9 cellular contexts compared by ENCODE assay signal in the genomic region with DNA sequence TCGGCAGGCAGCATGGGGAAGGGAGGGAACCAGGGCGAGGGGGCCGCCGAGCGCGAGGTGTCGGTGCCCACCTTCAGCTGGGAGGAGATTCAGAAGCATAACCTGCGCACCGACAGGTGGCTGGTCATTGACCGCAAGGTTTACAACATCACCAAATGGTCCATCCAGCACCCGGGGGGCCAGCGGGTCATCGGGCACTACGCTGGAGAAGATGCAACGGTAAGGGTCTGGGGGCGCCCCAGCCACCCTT. TPM values are rescaled to one million over a fixed set of nuclear protein-coding genes. Genes with fewer than 3 reads are reported as not detected.
A peak's percentile ranks its signal among the peaks of the same experiment; 100 is the strongest.
DNase-seq lines count a peak whose midpoint lies in the region; ATAC-seq and TF ChIP-seq lines count a peak whose summit lies in the region.
"Had no signal": no experiment of that assay in that cellular context is flagged by ENCODE, and none has a peak within 500 bp of the region (broad histone marks: within the 10 kb centered on the region; RNA-seq: fewer than 3 reads in every experiment).

No MANE protein-coding gene starts in this region.

- H3K27ac ChIP-seq in OCI-LY1 (ENCODE audit: low read depth, low read length, poor library complexity, severe bottlenecking) (peak overlapping the region; percentile 96), esophagus squamous epithelium (peak overlapping the region; percentile 52 to 85 (median 66))
- H3K27ac ChIP-seq: KMS-11 had no signal

- no peaks in the 10 kb centered on the region for H3K9me3 ChIP-seq in OCI-LY1 (ENCODE audit: low read length)
- H3K9me3 ChIP-seq in esophagus squamous epithelium: no peaks in the 10 kb centered on the region

- no peaks in the 10 kb centered on the region for H3K27me3 ChIP-seq in OCI-LY1 (ENCODE audit: insufficient read depth, low read length)
- H3K27me3 ChIP-seq in esophagus squamous epithelium: peaks cover 0 to 39% (median 3%) of the 10 kb centered on the region in 4 donors

- H3K9me2 ChIP-seq in OCI-LY1 (ENCODE audit: low read depth, low read length): no peaks in the 10 kb centered on the region

- H3K4me2 ChIP-seq in OCI-LY1 (ENCODE audit: low read length): peak overlapping the region; percentile 71
- H3K4me2 ChIP-seq: KMS-11 had no signal

- WGBS in esophagus squamous epithelium, 2 donors: 0 to 1% methylated on average over 1 to 13 of the region's 16 CpGs

- peaks cover 10% of the 10 kb centered on the region; the same call in 1 of the 2 replicates for H3K79me2 ChIP-seq in OCI-LY1 (ENCODE audit: insufficient read depth, low read length)

- no peak overlapping the region for H2AFZ ChIP-seq in OCI-LY1 (ENCODE audit: low read length)

- no peaks in the 10 kb centered on the region for H3F3A ChIP-seq in OCI-LY1 (ENCODE audit: insufficient read depth, low read length)

- H4K20me1 ChIP-seq in OCI-LY1 (ENCODE audit: insufficient read depth, low read length): no peaks in the 10 kb centered on the region

- ATAC-seq in GM18502 (IDR thresholded peaks at IDR 0.05; ENCODE audit: poor library complexity, unreplicated experiment) (peak; percentile 3), GM18909 (IDR thresholded peaks at IDR 0.05; ENCODE audit: poor library complexity, unreplicated experiment) (no peak)

- intact Hi-C loops in esophagus squamous epithelium (cut with DNase I): no loop called here

- H3K4me3 ChIP-seq in OCI-LY1 (ENCODE audit: low read depth, low read length, poor library complexity, severe bottlenecking): peak overlapping the region; percentile 72
- peak overlapping the region; percentile 13 to 68 (median 52) for H3K4me3 ChIP-seq in esophagus squamous epithelium
- peak overlapping the region; percentile 93 for H3K4me3 ChIP-seq in retinal pigment epithelial cell (ENCODE audit: low read length)

- peaks cover 57% of the 10 kb centered on the region for H3K4me1 ChIP-seq in OCI-LY1 (ENCODE audit: insufficient read depth, low read length, severe bottlenecking)
- peaks cover 13 to 52% (median 21%) of the 10 kb centered on the region in 3 donors for H3K4me1 ChIP-seq in esophagus squamous epithelium

- TF ChIP-seq CTCF in OCI-LY1 (IDR thresholded peaks at IDR 0.05; ENCODE audit: low read length) (no peak), esophagus squamous epithelium (IDR thresholded peaks at IDR 0.05) (no peak), retinal pigment epithelial cell (conservative IDR thresholded peaks at IDR 0.05; ENCODE audit: low read depth, low read length) (no peak)

- TF ChIP-seq POLR2A in esophagus squamous epithelium (IDR thresholded peaks at IDR 0.05): no peak

- peak overlapping the region; percentile 80 for H3K9ac ChIP-seq in OCI-LY1 (ENCODE audit: low read length)
- H3K9ac ChIP-seq: KMS-11 had no signal

- H3K36me3 ChIP-seq in OCI-LY1 (ENCODE audit: insufficient read depth, low read length) (peaks cover 7% of the 10 kb centered on the region; the same call in 1 of the 2 replicates), esophagus squamous epithelium (no peaks in the 10 kb centered on the region)

- DNase-seq in esophagus squamous epithelium (lab: John Stamatoyannopoulos, UW): no peak
- DNase-seq in retinal pigment epithelial cell (ENCODE audit: low read depth): no peak
- DNase-seq in NCI-H82 (lab: John Stamatoyannopoulos, UW): no peak
- DNase-seq in NK-92 treated with Interleukin-12 subunit alpha and Interleukin-12 subunit beta, amount 100 ng/mL, for 24 hours (lab: John Stamatoyannopoulos, UW): no peak
- DNase-seq in NCI-H128 (lab: John Stamatoyannopoulos, UW; ENCODE audit: unreplicated experiment): no peak

RNA-seq across cellular contexts. Expression of gene FADS2, which starts 0.2 kb away (rescaled TPM):
- 10 to 100 TPM in 1 of 4 donors, 1 to 10 TPM in 3; 2.2 to 13.7 (median 6.8) TPM for total RNA-seq in esophagus squamous epithelium

RNA-seq across cellular contexts. Expression of gene FADS1, which starts 11.5 kb away (rescaled TPM):
- 1 to 10 TPM; 2.1 to 8.3 (median 7.1) TPM for total RNA-seq in esophagus squamous epithelium

RNA-seq across cellular contexts. Expression of gene FEN1, which starts 35.6 kb away (rescaled TPM):
- 10 to 100 TPM; 11.4 to 38.1 (median 23.5) TPM for total RNA-seq in esophagus squamous epithelium

RNA-seq across cellular contexts. Expression of gene TMEM258, which starts 35.9 kb away (rescaled TPM):
- total RNA-seq in esophagus squamous epithelium: 10 to 100 TPM; 32.3 to 54.2 (median 37.9) TPM
